In the genomic region with DNA sequence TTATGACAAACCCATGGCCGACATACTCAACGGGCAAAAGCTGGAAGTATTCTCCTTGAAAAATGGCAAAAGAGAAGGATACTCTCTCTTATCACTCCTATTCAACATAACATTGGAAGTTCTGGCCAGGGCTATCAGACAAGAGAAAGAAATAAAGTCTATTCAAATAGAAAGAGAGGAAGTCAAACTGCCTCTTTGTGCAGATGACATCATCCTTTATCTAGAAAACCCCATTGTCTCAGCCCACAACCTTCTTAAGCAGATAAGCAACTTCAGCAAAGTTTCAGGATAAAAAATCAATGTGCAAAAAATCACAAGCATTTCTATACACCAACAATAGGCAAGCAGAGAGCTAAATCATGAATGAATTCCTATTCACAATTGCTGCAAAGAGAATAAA, we compare ENCODE assay signal across 24 cellular contexts.
"Had no signal": no experiment of that assay in that cellular context is flagged by ENCODE, and none has a peak within 500 bp of the region (broad histone marks: within the 10 kb centered on the region; RNA-seq: fewer than 3 reads in every experiment).

No MANE protein-coding gene starts in this region.

- H3K4me1 ChIP-seq: heart left ventricle, psoas muscle, spleen, testis, tibial nerve, upper lobe of right lung, vagina had no signal

- H3K27ac ChIP-seq: heart left ventricle, psoas muscle, spleen, testis, tibial nerve, upper lobe of right lung, vagina had no signal

- H3K4me1 Mint-ChIP-seq: naive thymus-derived CD4-positive, alpha-beta T cell; nephron progenitor cell; stimulated activated naive B cell treated with anti-CD40 and anti-IgM and Interleukin-4, amounts not matched to agents 10 μg/mL and 1 μg/mL and 100 μg/mL, for 72 hours; stimulated activated naive CD8-positive, alpha-beta T cell treated with anti-CD3 and anti-CD28 coated beads, Interleukin-15, amount 100 ng/mL, for 72 hours had no signal

- H3K27me3 ChIP-seq: heart left ventricle, spleen, testis, tibial nerve, upper lobe of right lung, vagina had no signal

- H3K9me3 Mint-ChIP-seq: dendritic cell treated with granulocyte-macrophage colony-stimulating factor and Interleukin-4, amounts not matched to agents 40 ng/mL and 50 ng/mL, for 4 days; nephron progenitor cell; stimulated activated naive B cell treated with anti-CD40 and anti-IgM and Interleukin-4, amounts not matched to agents 10 μg/mL and 1 μg/mL and 100 μg/mL, for 72 hours; stimulated activated naive CD8-positive, alpha-beta T cell treated with anti-CD3 and anti-CD28 coated beads, Interleukin-15, amount 100 ng/mL, for 72 hours had no signal

- H3K36me3 ChIP-seq: heart left ventricle, spleen, tibial nerve, upper lobe of right lung, vagina had no signal

- H3K36me3 Mint-ChIP-seq: naive thymus-derived CD4-positive, alpha-beta T cell; stimulated activated naive B cell treated with anti-CD40 and anti-IgM and Interleukin-4, amounts not matched to agents 10 μg/mL and 1 μg/mL and 100 μg/mL, for 72 hours had no signal

- H3K4me3 Mint-ChIP-seq: dendritic cell treated with granulocyte-macrophage colony-stimulating factor and Interleukin-4, amounts not matched to agents 40 ng/mL and 50 ng/mL, for 4 days; effector memory CD8-positive, alpha-beta T cell; naive thymus-derived CD4-positive, alpha-beta T cell; nephron progenitor cell; stimulated activated naive B cell treated with anti-CD40 and anti-IgM and Interleukin-4, amounts not matched to agents 10 μg/mL and 1 μg/mL and 100 μg/mL, for 72 hours; stimulated activated naive CD8-positive, alpha-beta T cell treated with anti-CD3 and anti-CD28 coated beads, Interleukin-15, amount 100 ng/mL, for 72 hours had no signal

- H3K27me3 Mint-ChIP-seq: dendritic cell treated with granulocyte-macrophage colony-stimulating factor and Interleukin-4, amounts not matched to agents 40 ng/mL and 50 ng/mL, for 4 days; effector memory CD8-positive, alpha-beta T cell; naive thymus-derived CD4-positive, alpha-beta T cell; stimulated activated naive B cell treated with anti-CD40 and anti-IgM and Interleukin-4, amounts not matched to agents 10 μg/mL and 1 μg/mL and 100 μg/mL, for 72 hours; stimulated activated naive CD8-positive, alpha-beta T cell treated with anti-CD3 and anti-CD28 coated beads, Interleukin-15, amount 100 ng/mL, for 72 hours had no signal

- H3K27ac Mint-ChIP-seq: dendritic cell treated with granulocyte-macrophage colony-stimulating factor and Interleukin-4, amounts not matched to agents 40 ng/mL and 50 ng/mL, for 4 days; effector memory CD8-positive, alpha-beta T cell; naive thymus-derived CD4-positive, alpha-beta T cell; nephron progenitor cell; stimulated activated naive B cell treated with anti-CD40 and anti-IgM and Interleukin-4, amounts not matched to agents 10 μg/mL and 1 μg/mL and 100 μg/mL, for 72 hours; stimulated activated naive CD8-positive, alpha-beta T cell treated with anti-CD3 and anti-CD28 coated beads, Interleukin-15, amount 100 ng/mL, for 72 hours had no signal

- DNase-seq: effector memory CD8-positive, alpha-beta T cell; erythroblast; foreskin melanocyte; heart left ventricle; hippocampal formation; left colon; left ventricle myocardium superior; mesenchymal stem cell; naive thymus-derived CD4-positive, alpha-beta T cell; nephron progenitor cell; psoas muscle; retina; spleen; stimulated activated CD4-positive, alpha-beta T cell treated with anti-CD3 and anti-CD28 coated beads, Interleukin-15, amount 100 ng/mL, for 24 hours; stimulated activated CD4-positive, alpha-beta T cell treated with anti-CD3 and anti-CD28 coated beads, Interleukin-1b, Interleukin-23, amount 100 ng/mL, for 48 hours; stimulated activated CD4-positive, alpha-beta T cell treated with anti-CD3 and anti-CD28 coated beads, Interleukin-4, amount 100 ng/mL, for 4 hours; stimulated activated naive B cell treated with anti-CD40 and anti-IgM and Interleukin-4, amounts not matched to agents 10 μg/mL and 1 μg/mL and 100 μg/mL, for 72 hours; stimulated activated naive CD8-positive, alpha-beta T cell treated with anti-CD3 and anti-CD28 coated beads, Interleukin-15, amount 100 ng/mL, for 72 hours; testis; upper lobe of right lung had no signal

- H3K4me3 ChIP-seq: heart left ventricle, lung, psoas muscle, spleen, testis, tibial nerve, upper lobe of right lung, vagina had no signal
